ENCODE assay signal across 1 cellular context in genomic region chr2:20182241-20182931, GRCh38.
TF ChIP-seq lines count a peak whose summit lies in the region.

No MANE protein-coding gene starts in this region.

TF ChIP-seq in K562, 482 proteins besides CTCF, POLR2A, EP300 and RAD21 (continued from another document and continues in another):
- TF ChIP-seq, protein P1, sequence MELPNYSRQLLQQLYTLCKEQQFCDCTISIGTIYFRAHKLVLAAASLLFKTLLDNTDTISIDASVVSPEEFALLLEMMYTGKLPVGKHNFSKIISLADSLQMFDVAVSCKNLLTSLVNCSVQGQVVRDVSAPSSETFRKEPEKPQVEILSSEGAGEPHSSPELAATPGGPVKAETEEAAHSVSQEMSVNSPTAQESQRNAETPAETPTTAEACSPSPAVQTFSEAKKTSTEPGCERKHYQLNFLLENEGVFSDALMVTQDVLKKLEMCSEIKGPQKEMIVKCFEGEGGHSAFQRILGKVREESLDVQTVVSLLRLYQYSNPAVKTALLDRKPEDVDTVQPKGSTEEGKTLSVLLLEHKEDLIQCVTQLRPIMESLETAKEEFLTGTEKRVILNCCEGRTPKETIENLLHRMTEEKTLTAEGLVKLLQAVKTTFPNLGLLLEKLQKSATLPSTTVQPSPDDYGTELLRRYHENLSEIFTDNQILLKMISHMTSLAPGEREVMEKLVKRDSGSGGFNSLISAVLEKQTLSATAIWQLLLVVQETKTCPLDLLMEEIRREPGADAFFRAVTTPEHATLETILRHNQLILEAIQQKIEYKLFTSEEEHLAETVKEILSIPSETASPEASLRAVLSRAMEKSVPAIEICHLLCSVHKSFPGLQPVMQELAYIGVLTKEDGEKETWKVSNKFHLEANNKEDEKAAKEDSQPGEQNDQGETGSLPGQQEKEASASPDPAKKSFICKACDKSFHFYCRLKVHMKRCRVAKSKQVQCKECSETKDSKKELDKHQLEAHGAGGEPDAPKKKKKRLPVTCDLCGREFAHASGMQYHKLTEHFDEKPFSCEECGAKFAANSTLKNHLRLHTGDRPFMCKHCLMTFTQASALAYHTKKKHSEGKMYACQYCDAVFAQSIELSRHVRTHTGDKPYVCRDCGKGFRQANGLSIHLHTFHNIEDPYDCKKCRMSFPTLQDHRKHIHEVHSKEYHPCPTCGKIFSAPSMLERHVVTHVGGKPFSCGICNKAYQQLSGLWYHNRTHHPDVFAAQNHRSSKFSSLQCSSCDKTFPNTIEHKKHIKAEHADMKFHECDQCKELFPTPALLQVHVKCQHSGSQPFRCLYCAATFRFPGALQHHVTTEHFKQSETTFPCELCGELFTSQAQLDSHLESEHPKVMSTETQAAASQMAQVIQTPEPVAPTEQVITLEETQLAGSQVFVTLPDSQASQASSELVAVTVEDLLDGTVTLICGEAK (IDR thresholded peaks at IDR 0.05), result peak; percentile 98
- TF ChIP-seq, protein P1 (CRISPR knock-in tag; IDR thresholded peaks at IDR 0.05), result peak; percentile 96
- TF ChIP-seq PRPF4 (IDR thresholded peaks at IDR 0.05; ENCODE audit: insufficient read depth, low read depth, low read length, poor library complexity, severe bottlenecking), result no peak
- TF ChIP-seq, protein P2, sequence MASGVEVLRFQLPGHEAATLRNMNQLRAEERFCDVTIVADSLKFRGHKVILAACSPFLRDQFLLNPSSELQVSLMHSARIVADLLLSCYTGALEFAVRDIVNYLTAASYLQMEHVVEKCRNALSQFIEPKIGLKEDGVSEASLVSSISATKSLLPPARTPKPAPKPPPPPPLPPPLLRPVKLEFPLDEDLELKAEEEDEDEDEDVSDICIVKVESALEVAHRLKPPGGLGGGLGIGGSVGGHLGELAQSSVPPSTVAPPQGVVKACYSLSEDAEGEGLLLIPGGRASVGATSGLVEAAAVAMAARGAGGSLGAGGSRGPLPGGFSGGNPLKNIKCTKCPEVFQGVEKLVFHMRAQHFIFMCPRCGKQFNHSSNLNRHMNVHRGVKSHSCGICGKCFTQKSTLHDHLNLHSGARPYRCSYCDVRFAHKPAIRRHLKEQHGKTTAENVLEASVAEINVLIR (CRISPR knock-in tag; IDR thresholded peaks at IDR 0.05), result no peak
- TF ChIP-seq CCAR2 (IDR thresholded peaks at IDR 0.05; ENCODE audit: low read depth, low read length), result no peak
- peak; percentile 47; the same call in 1 of the 2 replicates for TF ChIP-seq BCOR (IDR thresholded peaks at IDR 0.05)
- TF ChIP-seq, protein P3, sequence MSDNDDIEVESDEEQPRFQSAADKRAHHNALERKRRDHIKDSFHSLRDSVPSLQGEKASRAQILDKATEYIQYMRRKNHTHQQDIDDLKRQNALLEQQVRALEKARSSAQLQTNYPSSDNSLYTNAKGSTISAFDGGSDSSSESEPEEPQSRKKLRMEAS (CRISPR knock-in tag; IDR thresholded peaks at IDR 0.05), result peak; percentile 20; the same call in 1 of the 2 replicates
- no peak for TF ChIP-seq NR4A1 (CRISPR knock-in tag; IDR thresholded peaks at IDR 0.05)
- no peak for TF ChIP-seq NR4A1 (tag; IDR thresholded peaks at IDR 0.05)
- TF ChIP-seq PURB (CRISPR knock-in tag; IDR thresholded peaks at IDR 0.05; ENCODE audit: low read depth), result no peak
- TF ChIP-seq DNMT1 (IDR thresholded peaks at IDR 0.05), result no peak
- no peak for TF ChIP-seq BCL6 (CRISPR knock-in tag; IDR thresholded peaks at IDR 0.05)
- TF ChIP-seq NFXL1 (CRISPR knock-in tag; IDR thresholded peaks at IDR 0.05), result no peak
- TF ChIP-seq DACH1 (IDR thresholded peaks at IDR 0.05; ENCODE audit: partially characterized antibody), result peak; percentile 45
- TF ChIP-seq STAG1 (CRISPR knock-in tag; IDR thresholded peaks at IDR 0.05; ENCODE audit: borderline replicate concordance), result no peak
- TF ChIP-seq ZNF707 (CRISPR knock-in tag; conservative IDR thresholded peaks at IDR 0.05), result no peak
- peak; percentile 82 for TF ChIP-seq KLF1 (tag; IDR thresholded peaks at IDR 0.05)
- TF ChIP-seq FIP1L1 (IDR thresholded peaks at IDR 0.05; ENCODE audit: low read depth, low read length, poor library complexity, severe bottlenecking), result no peak
- TF ChIP-seq ZBTB17 (CRISPR knock-in tag; IDR thresholded peaks at IDR 0.05), result 0 out of 2 replicates have a peak, but pooled peaks have one; percentile 17
- no peak for TF ChIP-seq RFX7 (CRISPR knock-in tag; IDR thresholded peaks at IDR 0.05)
- no peak for TF ChIP-seq SRSF7 (optimal IDR thresholded peaks at IDR 0.05; ENCODE audit: low read depth, low read length)
- TF ChIP-seq CREB3L1 (IDR thresholded peaks at IDR 0.05; ENCODE audit: borderline replicate concordance, low read depth), result peak; percentile 25; the same call in 1 of the 2 replicates
- TF ChIP-seq CBFA2T3 (IDR thresholded peaks at IDR 0.05), result 0 out of 2 replicates have a peak, but pooled peaks have one; percentile 13
- TF ChIP-seq ZNF75A (CRISPR knock-in tag; IDR thresholded peaks at IDR 0.05), result no peak
- TF ChIP-seq CCNT2 (IDR thresholded peaks at IDR 0.05; ENCODE audit: borderline replicate concordance, extremely low read depth, insufficient read length, low read depth, low read length), result no peak
- TF ChIP-seq, protein P4, sequence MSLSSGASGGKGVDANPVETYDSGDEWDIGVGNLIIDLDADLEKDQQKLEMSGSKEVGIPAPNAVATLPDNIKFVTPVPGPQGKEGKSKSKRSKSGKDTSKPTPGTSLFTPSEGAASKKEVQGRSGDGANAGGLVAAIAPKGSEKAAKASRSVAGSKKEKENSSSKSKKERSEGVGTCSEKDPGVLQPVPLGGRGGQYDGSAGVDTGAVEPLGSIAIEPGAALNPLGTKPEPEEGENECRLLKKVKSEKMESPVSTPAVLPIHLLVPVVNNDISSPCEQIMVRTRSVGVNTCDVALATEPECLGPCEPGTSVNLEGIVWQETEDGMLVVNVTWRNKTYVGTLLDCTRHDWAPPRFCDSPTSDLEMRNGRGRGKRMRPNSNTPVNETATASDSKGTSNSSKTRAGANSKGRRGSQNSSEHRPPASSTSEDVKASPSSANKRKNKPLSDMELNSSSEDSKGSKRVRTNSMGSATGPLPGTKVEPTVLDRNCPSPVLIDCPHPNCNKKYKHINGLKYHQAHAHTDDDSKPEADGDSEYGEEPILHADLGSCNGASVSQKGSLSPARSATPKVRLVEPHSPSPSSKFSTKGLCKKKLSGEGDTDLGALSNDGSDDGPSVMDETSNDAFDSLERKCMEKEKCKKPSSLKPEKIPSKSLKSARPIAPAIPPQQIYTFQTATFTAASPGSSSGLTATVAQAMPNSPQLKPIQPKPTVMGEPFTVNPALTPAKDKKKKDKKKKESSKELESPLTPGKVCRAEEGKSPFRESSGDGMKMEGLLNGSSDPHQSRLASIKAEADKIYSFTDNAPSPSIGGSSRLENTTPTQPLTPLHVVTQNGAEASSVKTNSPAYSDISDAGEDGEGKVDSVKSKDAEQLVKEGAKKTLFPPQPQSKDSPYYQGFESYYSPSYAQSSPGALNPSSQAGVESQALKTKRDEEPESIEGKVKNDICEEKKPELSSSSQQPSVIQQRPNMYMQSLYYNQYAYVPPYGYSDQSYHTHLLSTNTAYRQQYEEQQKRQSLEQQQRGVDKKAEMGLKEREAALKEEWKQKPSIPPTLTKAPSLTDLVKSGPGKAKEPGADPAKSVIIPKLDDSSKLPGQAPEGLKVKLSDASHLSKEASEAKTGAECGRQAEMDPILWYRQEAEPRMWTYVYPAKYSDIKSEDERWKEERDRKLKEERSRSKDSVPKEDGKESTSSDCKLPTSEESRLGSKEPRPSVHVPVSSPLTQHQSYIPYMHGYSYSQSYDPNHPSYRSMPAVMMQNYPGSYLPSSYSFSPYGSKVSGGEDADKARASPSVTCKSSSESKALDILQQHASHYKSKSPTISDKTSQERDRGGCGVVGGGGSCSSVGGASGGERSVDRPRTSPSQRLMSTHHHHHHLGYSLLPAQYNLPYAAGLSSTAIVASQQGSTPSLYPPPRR (CRISPR knock-in tag; IDR thresholded peaks at IDR 0.05; ENCODE audit: borderline replicate concordance), result no peak
- TF ChIP-seq, protein P5, sequence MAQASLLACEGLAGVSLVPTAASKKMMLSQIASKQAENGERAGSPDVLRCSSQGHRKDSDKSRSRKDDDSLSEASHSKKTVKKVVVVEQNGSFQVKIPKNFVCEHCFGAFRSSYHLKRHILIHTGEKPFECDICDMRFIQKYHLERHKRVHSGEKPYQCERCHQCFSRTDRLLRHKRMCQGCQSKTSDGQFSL (CRISPR knock-in tag; IDR thresholded peaks at IDR 0.05), result no peak
- TF ChIP-seq, protein P5 (tag; IDR thresholded peaks at IDR 0.05), result no peak
- TF ChIP-seq JUND (IDR thresholded peaks at IDR 0.05; ENCODE audit: borderline replicate concordance, low read depth, low read length), result peak; percentile 71
- peak; percentile 89; the same call in 2 of the 3 replicates for TF ChIP-seq JUND (tag; IDR thresholded peaks at IDR 0.05; ENCODE audit: borderline replicate concordance, low read depth, low read length)
- no peak for TF ChIP-seq CLOCK (CRISPR knock-in tag; IDR thresholded peaks at IDR 0.05; ENCODE audit: borderline replicate concordance)
- TF ChIP-seq MECOM (CRISPR knock-in tag; IDR thresholded peaks at IDR 0.05), result no peak
